In genomic region chr22:40462195-40462988, GRCh38 we compare ENCODE assay signal across 9 cellular contexts.
DNase-seq lines count a peak whose midpoint lies in the region; ATAC-seq and TF ChIP-seq lines count a peak whose summit lies in the region.
"Had no signal": no experiment of that assay in that cellular context is flagged by ENCODE, and none has a peak within 500 bp of the region (broad histone marks: within the 10 kb centered on the region; RNA-seq: fewer than 3 reads in every experiment).

No MANE protein-coding gene starts in this region.

- H3K4me3 Mint-ChIP-seq in activated naive CD4-positive, alpha-beta T cell treated with anti-CD3 and anti-CD28 coated beads, Interleukin-2, amount 10 ng/mL, durations not matched to agents 7 days and 5 days: peak overlapping the region; percentile 94
- no peak overlapping the region for H3K4me3 Mint-ChIP-seq in type B pancreatic cell

- intact Hi-C loops in mucosa of descending colon (cut with DNase I, micrococcal nuclease): no loop called here

- peaks cover 37% of the 10 kb centered on the region for H3K79me2 ChIP-seq in osteoblast (ENCODE audit: insufficient read depth, low read length)

- H3K4me1 Mint-ChIP-seq in activated naive CD4-positive, alpha-beta T cell treated with anti-CD3 and anti-CD28 coated beads, Interleukin-2, amount 10 ng/mL, durations not matched to agents 7 days and 5 days: peaks cover 66% of the 10 kb centered on the region
- H3K4me1 Mint-ChIP-seq in type B pancreatic cell (ENCODE audit: unreplicated experiment): peaks cover 15% of the 10 kb centered on the region

- H3K9me3 Mint-ChIP-seq in activated naive CD4-positive, alpha-beta T cell treated with anti-CD3 and anti-CD28 coated beads, Interleukin-2, amount 10 ng/mL, durations not matched to agents 7 days and 5 days: no peaks in the 10 kb centered on the region
- no peaks in the 10 kb centered on the region for H3K9me3 Mint-ChIP-seq in type B pancreatic cell

- H3K36me3 ChIP-seq in mucosa of descending colon (ENCODE audit: low read depth): no peaks in the 10 kb centered on the region
- H3K36me3 ChIP-seq in osteoblast (ENCODE audit: insufficient read depth, low read length): peaks cover 12% of the 10 kb centered on the region

- peaks cover 41% of the 10 kb centered on the region for H3K36me3 Mint-ChIP-seq in activated naive CD4-positive, alpha-beta T cell treated with anti-CD3 and anti-CD28 coated beads, Interleukin-2, amount 10 ng/mL, durations not matched to agents 7 days and 5 days
- peaks cover 16% of the 10 kb centered on the region for H3K36me3 Mint-ChIP-seq in type B pancreatic cell

- in situ Hi-C loops in KBM-7 (cut with MboI; ENCODE audit: low pct_unique_long_range_greater_than_20kb, low sequenced_read_pairs): no loop called here
- in situ Hi-C loops in ACHN (cut with HindIII; ENCODE audit: low pct_ligation_motif_present, low pct_unique_long_range_greater_than_20kb, low sequenced_read_pairs): no loop called here

- H3K27ac ChIP-seq in osteoblast (ENCODE audit: low read depth, low read length): no peak overlapping the region

- H3K27me3 Mint-ChIP-seq in activated naive CD4-positive, alpha-beta T cell treated with anti-CD3 and anti-CD28 coated beads, Interleukin-2, amount 10 ng/mL, durations not matched to agents 7 days and 5 days: no peaks in the 10 kb centered on the region
- H3K27me3 Mint-ChIP-seq in type B pancreatic cell: no peaks in the 10 kb centered on the region

- H3K4me1 ChIP-seq in mucosa of descending colon (ENCODE audit: low read depth): no peaks in the 10 kb centered on the region
- H3K4me1 ChIP-seq in osteoblast (ENCODE audit: insufficient read depth, low read length): no peaks in the 10 kb centered on the region

- H3K4me3 ChIP-seq in mucosa of descending colon (no peak overlapping the region), osteoblast (ENCODE audit: insufficient read depth, low read length) (no peak overlapping the region)

- peak; percentile 45 for ATAC-seq in mucosa of descending colon

- CTCF ChIA-PET in activated naive CD4-positive, alpha-beta T cell treated with anti-CD3 and anti-CD28 coated beads, Interleukin-2, amount 10 ng/mL, durations not matched to agents 7 days and 5 days (lab: Charles Lee): interaction anchor here (0.8 to 4.8 kb wide), 4 partner anchors 11 to 71 kb away, joined by 3 to 34 read pairs (median 3); no protein-coding TSS in a partner anchor

- H3K9me3 ChIP-seq in mucosa of descending colon: no peaks in the 10 kb centered on the region
- H3K9me3 ChIP-seq in osteoblast (ENCODE audit: low read depth, low read length): no peaks in the 10 kb centered on the region

- no peak overlapping the region for H3K4me2 ChIP-seq in osteoblast (ENCODE audit: insufficient read depth, low read length)

- no peaks in the 10 kb centered on the region for H3K27me3 ChIP-seq in osteoblast (ENCODE audit: insufficient read depth, low read length)

- no peak for TF ChIP-seq CTCF in mucosa of descending colon (IDR thresholded peaks at IDR 0.05)
- TF ChIP-seq CTCF in type B pancreatic cell (conservative IDR thresholded peaks at IDR 0.05): no peak
- TF ChIP-seq CTCF in osteoblast (IDR thresholded peaks at IDR 0.05; ENCODE audit: extremely low read depth, low read depth, low read length): no peak

- no peak overlapping the region for H2AFZ ChIP-seq in osteoblast (ENCODE audit: low read length)

- peak; percentile 24 for DNase-seq in Ammon's horn (ENCODE audit: low spot score)
- peak; percentile 35 for DNase-seq in KBM-7
- DNase-seq in activated naive CD4-positive, alpha-beta T cell treated with anti-CD3 and anti-CD28 coated beads, Interleukin-2, amount 10 ng/mL, durations not matched to agents 7 days and 5 days: peak; percentile 60
- peak in 1 of 3 donors; percentile 20 for DNase-seq in mucosa of descending colon
- no peak for DNase-seq in NCI-H1694 treated with DMSO at 0.1 percent for 48 hours (lab: John Stamatoyannopoulos, UW)
- no peak for DNase-seq in type B pancreatic cell (ENCODE audit: extremely low spot score, unreplicated experiment)
- DNase-seq in osteoblast (ENCODE audit: insufficient read length, low spot score, missing footprints): no peak
- DNase-seq in ACHN: no peak
- DNase-seq: COR-L47 had no signal

- peak overlapping the region; percentile 100 for H3K27ac Mint-ChIP-seq in activated naive CD4-positive, alpha-beta T cell treated with anti-CD3 and anti-CD28 coated beads, Interleukin-2, amount 10 ng/mL, durations not matched to agents 7 days and 5 days
- H3K27ac Mint-ChIP-seq in type B pancreatic cell: no peak overlapping the region

- H4K20me1 ChIP-seq in osteoblast (ENCODE audit: insufficient read depth, low read length): peaks cover 9% of the 10 kb centered on the region

Comparison
In these comparisons a context has a peak if more than half of its experiments do, and no peak if none do; other contexts are left out.
1. DNase-seq: peak in Ammon's horn (single experiment), KBM-7 (single experiment) and activated naive CD4-positive, alpha-beta T cell treated with anti-CD3 and anti-CD28 coated beads, Interleukin-2, amount 10 ng/mL, durations not matched to agents 7 days and 5 days (single experiment); none in NCI-H1694 treated with DMSO at 0.1 percent for 48 hours (single experiment), type B pancreatic cell (single experiment), osteoblast (single experiment) and ACHN (single experiment).